25 cellular contexts compared by ENCODE assay signal in genomic region chr6:69775450-69775849, GRCh38. TPM values are rescaled to one million over a fixed set of nuclear protein-coding genes. Genes with fewer than 3 reads are reported as not detected.
DNase-seq lines count a peak whose midpoint lies in the region; ATAC-seq, FAIRE-seq and TF ChIP-seq lines count a peak whose summit lies in the region.
"Had no signal": no experiment of that assay in that cellular context is flagged by ENCODE, and none has a peak within 500 bp of the region (broad histone marks: within the 10 kb centered on the region; RNA-seq: fewer than 3 reads in every experiment).

No MANE protein-coding gene starts in this region.

- no peak overlapping the region for H3K27ac Mint-ChIP-seq in endodermal cell
- H3K27ac Mint-ChIP-seq: CD8-positive, alpha-beta T cell had no signal

- H3K4me2 ChIP-seq in DOHH2 (ENCODE audit: low read length): peak overlapping the region; percentile 19; the same call in 1 of the 2 replicates
- H3K4me2 ChIP-seq: A549 had no signal

- TF ChIP-seq CTCF in 22Rv1 (IDR thresholded peaks at IDR 0.05) (no peak), DOHH2 (IDR thresholded peaks at IDR 0.05; ENCODE audit: low read depth, low read length, poor library complexity, severe bottlenecking) (no peak), endodermal cell (conservative IDR thresholded peaks at IDR 0.05) (no peak)

- FAIRE-seq in GM19239 (lab: Jason Lieb, UNC): peak; percentile 83
- FAIRE-seq: A549, GM12892 had no signal

- H3K9me2 ChIP-seq in DOHH2 (replicated peaks; ENCODE audit: control insufficient read depth, low read length): no peaks in the 10 kb centered on the region

- H3K27me3 ChIP-seq in DOHH2 (ENCODE audit: control insufficient read depth, low read length) (no peaks in the 10 kb centered on the region), endodermal cell (ENCODE audit: control insufficient read depth, insufficient read depth, low read length, poor library complexity, severe bottlenecking) (no peaks in the 10 kb centered on the region)

- 89 to 97% methylated on average over 1 of the region's 1 CpG for WGBS in endodermal cell (ENCODE audit: insufficient coverage in 1 of 2, insufficient read length in 1 of 2), 2 experiments

- no peak overlapping the region for H3K4me3 Mint-ChIP-seq in endodermal cell

- H3K9me3 Mint-ChIP-seq in endodermal cell: peaks cover 4% of the 10 kb centered on the region
- H3K9me3 Mint-ChIP-seq: CD8-positive, alpha-beta T cell had no signal

- H3K27me3 Mint-ChIP-seq in endodermal cell (ENCODE audit: insufficient read depth): no peaks in the 10 kb centered on the region

- H3K36me3 ChIP-seq in DOHH2 (ENCODE audit: control insufficient read depth, low read length) (peaks cover 36% of the 10 kb centered on the region), endodermal cell (ENCODE audit: control insufficient read depth, insufficient read depth, low read length) (peaks cover 31% of the 10 kb centered on the region)

- peaks cover 9% of the 10 kb centered on the region for H3K79me2 ChIP-seq in DOHH2 (ENCODE audit: control insufficient read depth, low read length)

- H3K4me1 Mint-ChIP-seq in endodermal cell: peaks cover 49% of the 10 kb centered on the region

- no peak for ATAC-seq in GM21360 (IDR thresholded peaks at IDR 0.05; ENCODE audit: unreplicated experiment)
- ATAC-seq in Right ventricle myocardium inferior: no peak
- ATAC-seq in left lobe of liver: no peak
- ATAC-seq: A549; CD8-positive, alpha-beta T cell; HCT116 had no signal

- no peak overlapping the region for H3K9ac ChIP-seq in endodermal cell (ENCODE audit: extremely low read depth, low read length, poor library complexity, severe bottlenecking)

- H3K36me3 Mint-ChIP-seq in endodermal cell (ENCODE audit: low read depth): peaks cover 32% of the 10 kb centered on the region

- no peaks in the 10 kb centered on the region for H3F3A ChIP-seq in DOHH2 (ENCODE audit: control insufficient read depth, insufficient read depth)

- H4K20me1 ChIP-seq in DOHH2 (ENCODE audit: control insufficient read depth, insufficient read depth, low read depth, low read length): no peaks in the 10 kb centered on the region; the same call in 1 of the 2 replicates

- H3K4me1 ChIP-seq in DOHH2 (ENCODE audit: control insufficient read depth, low read length) (peaks cover 13% of the 10 kb centered on the region), endodermal cell (ENCODE audit: control insufficient read depth, insufficient read depth, low read length) (peaks cover 28% of the 10 kb centered on the region)
- H3K4me1 ChIP-seq: A549 had no signal

- H3K4me3 ChIP-seq in DOHH2 (ENCODE audit: low read length) (no peak overlapping the region), endodermal cell (ENCODE audit: low read length) (peak overlapping the region; percentile 53)
- H3K4me3 ChIP-seq: A549 had no signal

- no peaks in the 10 kb centered on the region for H3K9me3 ChIP-seq in DOHH2 (ENCODE audit: control insufficient read depth, insufficient read depth, low read length)
- peaks cover 8% of the 10 kb centered on the region for H3K9me3 ChIP-seq in endodermal cell (ENCODE audit: control insufficient read depth, low read length)
- H3K9me3 ChIP-seq: A549 had no signal

- intact Hi-C loops in Right ventricle myocardium inferior (cut with DNase I): no loop called here

- H3K27ac ChIP-seq in 22Rv1: peak overlapping the region; percentile 28
- no peak overlapping the region for H3K27ac ChIP-seq in DOHH2 (ENCODE audit: low read depth, low read length)
- H3K27ac ChIP-seq in endodermal cell (ENCODE audit: low read depth, low read length): no peak overlapping the region
- H3K27ac ChIP-seq: A549, C4-2B had no signal

- no peak for DNase-seq in GM19239 (ENCODE audit: insufficient read length, low spot score)
- DNase-seq in endodermal cell: no peak
- no peak for DNase-seq in activated CD8-positive, alpha-beta memory T cell treated with anti-CD3 and anti-CD28 coated beads, Interleukin-2, amount 50 U/mL, for 48 hours
- no peak for DNase-seq in Right ventricle myocardium inferior (ENCODE audit: missing footprints)
- DNase-seq in left lobe of liver (ENCODE audit: low spot score): no peak
- DNase-seq: CD8-positive, alpha-beta T cell; DMS 273 treated with DMSO at 0.1 percent for 48 hours; DMS79; GF-D8; Kasumi-1; NCI-H1092 treated with DMSO at 0.1 percent for 48 hours; NCI-H1436 treated with DMSO at 0.1 percent for 48 hours; NCI-H187 treated with DMSO at 0.1 percent for 48 hours; NCI-H446 treated with DMSO at 0.1 percent for 48 hours; NCI-H526; RPMI8226; SHP77; T-helper 1 cell had no signal

RNA-seq across cellular contexts. Expression of gene LMBRD1, which starts 21.4 kb away (rescaled TPM):
- total RNA-seq in endodermal cell (10 to 100 TPM; 30.1 to 34.8 TPM), Right ventricle myocardium inferior (50.2 TPM), left lobe of liver (34.0 TPM)
- polyA plus RNA-seq in endodermal cell (2013, experiment 1 of 2): 30.5 TPM
- 30.9 TPM for polyA plus RNA-seq in endodermal cell (2013, experiment 2 of 2)
